20 cellular contexts compared by ENCODE assay signal in the genomic region with DNA sequence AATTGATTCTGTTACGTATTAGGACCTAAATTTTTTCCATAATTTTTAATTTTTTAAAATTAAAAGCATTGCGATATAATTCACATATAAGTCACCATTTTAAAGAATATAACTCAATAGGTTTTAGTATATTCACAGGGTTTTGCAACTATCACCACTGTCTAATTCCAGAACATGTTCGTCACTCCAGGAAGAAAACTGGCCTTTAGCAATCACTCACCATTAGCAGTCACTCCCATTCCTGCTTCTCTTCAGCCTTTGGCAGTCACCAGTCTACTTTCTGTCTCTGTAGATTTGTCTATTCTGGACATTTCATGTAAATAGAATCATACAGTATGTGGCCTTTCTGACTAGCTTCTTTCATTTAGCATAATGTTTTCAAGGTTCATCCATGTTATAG.
DNase-seq lines count a peak whose midpoint lies in the region; ATAC-seq and TF ChIP-seq lines count a peak whose summit lies in the region.
"Had no signal": no experiment of that assay in that cellular context is flagged by ENCODE, and none has a peak within 500 bp of the region (broad histone marks: within the 10 kb centered on the region; RNA-seq: fewer than 3 reads in every experiment).

No MANE protein-coding gene starts in this region.

- peak; percentile 41 for DNase-seq in MCF 10A (ENCODE audit: unreplicated experiment)
- DNase-seq in breast epithelium (ENCODE audit: low spot score in 2 of 2), result no peak
- DNase-seq in epithelial cell of prostate (ENCODE audit: low read depth, low spot score), result no peak
- DNase-seq in foreskin keratinocyte, result peak in 1 of 2 donors; percentile 54
- DNase-seq in NCI-H1105 (lab: John Stamatoyannopoulos, UW), result no peak
- DNase-seq in mesothelial cell of epicardium (ENCODE audit: low spot score in 2 of 2, unreplicated experiment in 2 of 2), result no peak
- DNase-seq: DMS53, GDM1, Karpas-422, NCI-H1417, NCI-H187, NCI-H446 treated with DMSO at 0.1 percent for 48 hours, NCI-H526 treated with DMSO at 0.1 percent for 48 hours, OCI-M1, Right ventricle myocardium superior had no signal

- H3K27me3 ChIP-seq in breast epithelium (no peaks in the 10 kb centered on the region), foreskin keratinocyte (no peaks in the 10 kb centered on the region)

- peak overlapping the region; percentile 75 for H3K27ac Mint-ChIP-seq in MCF 10A (ENCODE audit: low read depth, unreplicated experiment)
- H3K27ac Mint-ChIP-seq in stimulated activated memory B cell treated with anti-CD40 and anti-IgM and Interleukin-4, amounts not matched to agents 10 μg/mL and 1 μg/mL and 100 μg/mL, for 72 hours, result no peak overlapping the region
- H3K27ac Mint-ChIP-seq in mesothelial cell of epicardium, result no peak overlapping the region

- H3K27ac ChIP-seq in breast epithelium (no peak overlapping the region), epithelial cell of prostate (peak overlapping the region; percentile 51), foreskin keratinocyte (no peak overlapping the region)
- H3K27ac ChIP-seq: 22Rv1, C4-2B had no signal

- no peaks in the 10 kb centered on the region for H3K36me3 ChIP-seq in breast epithelium

- CTCF ChIA-PET in MCF 10A (lab: Yijun Ruan, JAX), result no interaction called here

- no peak for TF ChIP-seq POLR2A in breast epithelium (IDR thresholded peaks at IDR 0.05)

- H3K9me3 Mint-ChIP-seq in MCF 10A (ENCODE audit: unreplicated experiment) (no peaks in the 10 kb centered on the region), mesothelial cell of epicardium (peaks cover 6% of the 10 kb centered on the region)
- H3K9me3 Mint-ChIP-seq in stimulated activated memory B cell treated with anti-CD40 and anti-IgM and Interleukin-4, amounts not matched to agents 10 μg/mL and 1 μg/mL and 100 μg/mL, for 72 hours, result peaks cover 3% of the 10 kb centered on the region

- POLR2A ChIA-PET in MCF 10A (lab: Yijun Ruan, JAX), result no interaction called here

- TF ChIP-seq CTCF in MCF 10A (IDR thresholded peaks at IDR 0.05; ENCODE audit: unreplicated experiment), result no peak
- TF ChIP-seq CTCF in breast epithelium (IDR thresholded peaks at IDR 0.05), result no peak
- TF ChIP-seq CTCF in foreskin keratinocyte (conservative IDR thresholded peaks at IDR 0.05), result no peak
- no peak for TF ChIP-seq CTCF in mesothelial cell of epicardium (IDR thresholded peaks at IDR 0.05; ENCODE audit: unreplicated experiment)

- no peak overlapping the region for H3K4me3 ChIP-seq in breast epithelium

- H3K4me1 Mint-ChIP-seq in MCF 10A (ENCODE audit: insufficient read depth, unreplicated experiment), result peaks cover 23% of the 10 kb centered on the region
- peaks cover 9% of the 10 kb centered on the region for H3K4me1 Mint-ChIP-seq in stimulated activated memory B cell treated with anti-CD40 and anti-IgM and Interleukin-4, amounts not matched to agents 10 μg/mL and 1 μg/mL and 100 μg/mL, for 72 hours
- H3K4me1 Mint-ChIP-seq in mesothelial cell of epicardium, result peaks cover 12% of the 10 kb centered on the region

- H3K4me1 ChIP-seq in breast epithelium (no peaks in the 10 kb centered on the region), foreskin keratinocyte (peaks cover 4% of the 10 kb centered on the region)

- H3K36me3 Mint-ChIP-seq in MCF 10A (ENCODE audit: insufficient read depth, unreplicated experiment), result no peaks in the 10 kb centered on the region
- H3K36me3 Mint-ChIP-seq in stimulated activated memory B cell treated with anti-CD40 and anti-IgM and Interleukin-4, amounts not matched to agents 10 μg/mL and 1 μg/mL and 100 μg/mL, for 72 hours, result peaks cover 21% of the 10 kb centered on the region
- H3K36me3 Mint-ChIP-seq in mesothelial cell of epicardium, result peaks cover 11% of the 10 kb centered on the region

- ATAC-seq in foreskin keratinocyte, result peak; percentile 35
- no peak for ATAC-seq in stimulated activated memory B cell treated with anti-CD40 and anti-IgM and Interleukin-4, amounts not matched to agents 10 μg/mL and 1 μg/mL and 100 μg/mL, for 72 hours
- no peak for ATAC-seq in GM18870 (IDR thresholded peaks at IDR 0.05; ENCODE audit: unreplicated experiment)
- ATAC-seq: HCT116 had no signal

- H3K4me3 Mint-ChIP-seq in MCF 10A (ENCODE audit: unreplicated experiment) (no peak overlapping the region), mesothelial cell of epicardium (no peak overlapping the region)
- H3K4me3 Mint-ChIP-seq in stimulated activated memory B cell treated with anti-CD40 and anti-IgM and Interleukin-4, amounts not matched to agents 10 μg/mL and 1 μg/mL and 100 μg/mL, for 72 hours, result no peak overlapping the region

- no peaks in the 10 kb centered on the region for H3K9me3 ChIP-seq in breast epithelium

- no TSS peak for BruUV-seq in MCF 10A (replicated peaks; lab: Mats Ljungman, UMichigan)

- intact Hi-C loops in MCF 10A (cut with micrococcal nuclease) (no loop called here), breast epithelium (cut with DNase I; ENCODE audit: low total_unique reads) (no loop called here)

- H3K27me3 Mint-ChIP-seq in MCF 10A (ENCODE audit: insufficient read depth, unreplicated experiment), result no peaks in the 10 kb centered on the region
- no peaks in the 10 kb centered on the region for H3K27me3 Mint-ChIP-seq in stimulated activated memory B cell treated with anti-CD40 and anti-IgM and Interleukin-4, amounts not matched to agents 10 μg/mL and 1 μg/mL and 100 μg/mL, for 72 hours
- no peaks in the 10 kb centered on the region for H3K27me3 Mint-ChIP-seq in mesothelial cell of epicardium (ENCODE audit: low read depth)
